In genomic region chr6:74749211-74750142, GRCh38 we compare ENCODE assay signal across 14 cellular contexts.
DNase-seq lines count a peak whose midpoint lies in the region; ATAC-seq and TF ChIP-seq lines count a peak whose summit lies in the region.
"Had no signal": no experiment of that assay in that cellular context is flagged by ENCODE, and none has a peak within 500 bp of the region (broad histone marks: within the 10 kb centered on the region; RNA-seq: fewer than 3 reads in every experiment).

No MANE protein-coding gene starts in this region.

- POLR2A ChIA-PET in naive thymus-derived CD8-positive, alpha-beta T cell (lab: Charles Lee): no interaction called here

- H3K27ac Mint-ChIP-seq in chondrocyte (ENCODE audit: unreplicated experiment): peak overlapping the region; percentile 88
- no peak overlapping the region for H3K27ac Mint-ChIP-seq in activated naive CD4-positive, alpha-beta T cell treated with anti-CD3 and anti-CD28 coated beads, Interleukin-2, amount 50 U/mL, for 72 hours
- no peak overlapping the region for H3K27ac Mint-ChIP-seq in naive thymus-derived CD8-positive, alpha-beta T cell
- H3K27ac Mint-ChIP-seq: dendritic cell treated with granulocyte-macrophage colony-stimulating factor and Interleukin-4, amounts not matched to agents 40 ng/mL and 50 ng/mL, for 4 days; naive thymus-derived CD4-positive, alpha-beta T cell; T-helper 2 cell treated with Interferon-gamma antibody and Interleukin-4, amounts not matched to agents 5 μg/mL and 100 μg/mL, for 36 hours had no signal

- peak; percentile 89 for ATAC-seq in GM19397 (IDR thresholded peaks at IDR 0.05; ENCODE audit: unreplicated experiment)
- peak; percentile 85 for ATAC-seq in HG03159 (IDR thresholded peaks at IDR 0.05; ENCODE audit: unreplicated experiment)
- no peak for ATAC-seq in activated naive CD4-positive, alpha-beta T cell treated with anti-CD3 and anti-CD28 coated beads, Interleukin-2, amount 50 U/mL, for 72 hours
- ATAC-seq in naive thymus-derived CD8-positive, alpha-beta T cell: no peak
- ATAC-seq: naive thymus-derived CD4-positive, alpha-beta T cell had no signal

- H3K27me3 Mint-ChIP-seq in chondrocyte (ENCODE audit: low read depth): no peaks in the 10 kb centered on the region
- no peaks in the 10 kb centered on the region for H3K27me3 Mint-ChIP-seq in naive thymus-derived CD8-positive, alpha-beta T cell
- H3K27me3 Mint-ChIP-seq: dendritic cell treated with granulocyte-macrophage colony-stimulating factor and Interleukin-4, amounts not matched to agents 40 ng/mL and 50 ng/mL, for 4 days had no signal

- H3K36me3 Mint-ChIP-seq in chondrocyte (ENCODE audit: low read depth): peaks cover 5% of the 10 kb centered on the region
- H3K36me3 Mint-ChIP-seq in activated naive CD4-positive, alpha-beta T cell treated with anti-CD3 and anti-CD28 coated beads, Interleukin-2, amount 50 U/mL, for 72 hours: no peaks in the 10 kb centered on the region
- no peaks in the 10 kb centered on the region for H3K36me3 Mint-ChIP-seq in naive thymus-derived CD8-positive, alpha-beta T cell
- H3K36me3 Mint-ChIP-seq: naive thymus-derived CD4-positive, alpha-beta T cell had no signal

- DNase-seq in chondrocyte (ENCODE audit: low spot score): no peak
- peak; percentile 94 for DNase-seq in retinal pigment epithelial cell (ENCODE audit: low read depth)
- no peak for DNase-seq in activated CD4-positive, CD25-positive, alpha-beta regulatory T cell (lab: John Stamatoyannopoulos, UW)
- no peak for DNase-seq in activated naive CD4-positive, alpha-beta T cell treated with anti-CD3 and anti-CD28 coated beads, Interleukin-2, amount 50 U/mL, for 72 hours (ENCODE audit: low spot score in 2 of 2)
- no peak for DNase-seq in SIG-M5 (lab: John Stamatoyannopoulos, UW)
- no peak for DNase-seq in naive thymus-derived CD8-positive, alpha-beta T cell
- DNase-seq: hypothalamus; naive thymus-derived CD4-positive, alpha-beta T cell; NCI-H82; testis had no signal

- H3K4me1 Mint-ChIP-seq in chondrocyte (ENCODE audit: low read depth): peaks cover 74% of the 10 kb centered on the region
- H3K4me1 Mint-ChIP-seq in naive thymus-derived CD8-positive, alpha-beta T cell: no peaks in the 10 kb centered on the region
- H3K4me1 Mint-ChIP-seq: naive thymus-derived CD4-positive, alpha-beta T cell had no signal

- H3K4me3 Mint-ChIP-seq in chondrocyte (ENCODE audit: unreplicated experiment): no peak overlapping the region
- no peak overlapping the region for H3K4me3 Mint-ChIP-seq in naive thymus-derived CD8-positive, alpha-beta T cell
- H3K4me3 Mint-ChIP-seq: dendritic cell treated with granulocyte-macrophage colony-stimulating factor and Interleukin-4, amounts not matched to agents 40 ng/mL and 50 ng/mL, for 4 days; naive thymus-derived CD4-positive, alpha-beta T cell; T-helper 2 cell treated with Interferon-gamma antibody and Interleukin-4, amounts not matched to agents 5 μg/mL and 100 μg/mL, for 36 hours had no signal

- no peak overlapping the region for H3K4me3 ChIP-seq in retinal pigment epithelial cell (ENCODE audit: low read length)
- H3K4me3 ChIP-seq: testis had no signal

- peaks cover 6% of the 10 kb centered on the region for H3K9me3 Mint-ChIP-seq in chondrocyte (ENCODE audit: low read depth)
- peaks cover under 1 to 4% of the 10 kb centered on the region in 2 donors for H3K9me3 Mint-ChIP-seq in activated naive CD4-positive, alpha-beta T cell treated with anti-CD3 and anti-CD28 coated beads, Interleukin-2, amount 50 U/mL, for 72 hours
- H3K9me3 Mint-ChIP-seq in naive thymus-derived CD8-positive, alpha-beta T cell: peaks cover 0 to 9% (median 0%) of the 10 kb centered on the region in 9 donors
- H3K9me3 Mint-ChIP-seq: dendritic cell treated with granulocyte-macrophage colony-stimulating factor and Interleukin-4, amounts not matched to agents 40 ng/mL and 50 ng/mL, for 4 days; T-helper 2 cell treated with Interferon-gamma antibody and Interleukin-4, amounts not matched to agents 5 μg/mL and 100 μg/mL, for 36 hours had no signal

- TF ChIP-seq CTCF in chondrocyte (IDR thresholded peaks at IDR 0.05): no peak
- TF ChIP-seq CTCF in retinal pigment epithelial cell (conservative IDR thresholded peaks at IDR 0.05; ENCODE audit: low read depth, low read length): no peak

Comparison
In these comparisons a context has a peak if more than half of its experiments do, and no peak if none do; other contexts are left out.
1. ATAC-seq: peak in GM19397 (single experiment) and HG03159 (single experiment); none in activated naive CD4-positive, alpha-beta T cell treated with anti-CD3 and anti-CD28 coated beads, Interleukin-2, amount 50 U/mL, for 72 hours (0 of 2) and naive thymus-derived CD8-positive, alpha-beta T cell (0 of 2).